2 cellular contexts compared by ENCODE assay signal in the genomic region with DNA sequence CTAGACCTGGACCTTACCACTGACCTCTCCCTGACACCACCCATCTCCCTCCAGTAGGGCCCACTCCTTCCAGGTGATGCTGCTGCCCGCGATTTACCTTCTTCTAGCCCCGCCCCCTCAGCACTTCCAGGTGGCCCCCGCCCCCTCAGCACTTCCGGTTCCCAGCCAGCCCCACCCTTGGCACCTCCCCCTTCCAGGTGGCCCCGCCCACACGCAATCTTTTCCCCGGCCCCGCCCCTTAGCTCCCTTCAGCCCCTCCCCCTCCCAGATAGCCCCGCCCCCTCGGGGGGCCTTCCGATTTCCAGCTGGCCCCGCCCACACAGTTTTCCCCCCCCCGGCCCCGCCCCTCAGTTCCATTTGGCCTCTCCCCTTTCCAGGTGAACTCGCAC.
TF ChIP-seq lines count a peak whose summit lies in the region.

No MANE protein-coding gene starts in this region.

TF ChIP-seq in A549, 52 proteins besides CTCF, POLR2A, EP300 and RAD21:
- no peak for TF ChIP-seq KDM5A (IDR thresholded peaks at IDR 0.05)
- TF ChIP-seq HEYL (CRISPR knock-in tag; IDR thresholded peaks at IDR 0.05), result no peak
- TF ChIP-seq, protein P1, sequence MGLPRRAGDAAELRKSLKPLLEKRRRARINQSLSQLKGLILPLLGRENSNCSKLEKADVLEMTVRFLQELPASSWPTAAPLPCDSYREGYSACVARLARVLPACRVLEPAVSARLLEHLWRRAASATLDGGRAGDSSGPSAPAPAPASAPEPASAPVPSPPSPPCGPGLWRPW (IDR thresholded peaks at IDR 0.05), result no peak
- TF ChIP-seq, protein P2, sequence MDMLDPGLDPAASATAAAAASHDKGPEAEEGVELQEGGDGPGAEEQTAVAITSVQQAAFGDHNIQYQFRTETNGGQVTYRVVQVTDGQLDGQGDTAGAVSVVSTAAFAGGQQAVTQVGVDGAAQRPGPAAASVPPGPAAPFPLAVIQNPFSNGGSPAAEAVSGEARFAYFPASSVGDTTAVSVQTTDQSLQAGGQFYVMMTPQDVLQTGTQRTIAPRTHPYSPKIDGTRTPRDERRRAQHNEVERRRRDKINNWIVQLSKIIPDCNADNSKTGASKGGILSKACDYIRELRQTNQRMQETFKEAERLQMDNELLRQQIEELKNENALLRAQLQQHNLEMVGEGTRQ (IDR thresholded peaks at IDR 0.05), result no peak
- no peak for TF ChIP-seq PHF8 (IDR thresholded peaks at IDR 0.05; ENCODE audit: borderline replicate concordance, low read depth)
- TF ChIP-seq, protein P3, sequence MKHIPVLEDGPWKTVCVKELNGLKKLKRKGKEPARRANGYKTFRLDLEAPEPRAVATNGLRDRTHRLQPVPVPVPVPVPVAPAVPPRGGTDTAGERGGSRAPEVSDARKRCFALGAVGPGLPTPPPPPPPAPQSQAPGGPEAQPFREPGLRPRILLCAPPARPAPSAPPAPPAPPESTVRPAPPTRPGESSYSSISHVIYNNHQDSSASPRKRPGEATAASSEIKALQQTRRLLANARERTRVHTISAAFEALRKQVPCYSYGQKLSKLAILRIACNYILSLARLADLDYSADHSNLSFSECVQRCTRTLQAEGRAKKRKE (CRISPR knock-in tag; IDR thresholded peaks at IDR 0.05; ENCODE audit: low read depth), result no peak
- TF ChIP-seq, protein P4, sequence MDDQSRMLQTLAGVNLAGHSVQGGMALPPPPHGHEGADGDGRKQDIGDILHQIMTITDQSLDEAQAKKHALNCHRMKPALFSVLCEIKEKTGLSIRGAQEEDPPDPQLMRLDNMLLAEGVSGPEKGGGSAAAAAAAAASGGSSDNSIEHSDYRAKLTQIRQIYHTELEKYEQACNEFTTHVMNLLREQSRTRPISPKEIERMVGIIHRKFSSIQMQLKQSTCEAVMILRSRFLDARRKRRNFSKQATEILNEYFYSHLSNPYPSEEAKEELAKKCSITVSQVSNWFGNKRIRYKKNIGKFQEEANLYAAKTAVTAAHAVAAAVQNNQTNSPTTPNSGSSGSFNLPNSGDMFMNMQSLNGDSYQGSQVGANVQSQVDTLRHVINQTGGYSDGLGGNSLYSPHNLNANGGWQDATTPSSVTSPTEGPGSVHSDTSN (IDR thresholded peaks at IDR 0.05), result no peak
- TF ChIP-seq, protein P5, sequence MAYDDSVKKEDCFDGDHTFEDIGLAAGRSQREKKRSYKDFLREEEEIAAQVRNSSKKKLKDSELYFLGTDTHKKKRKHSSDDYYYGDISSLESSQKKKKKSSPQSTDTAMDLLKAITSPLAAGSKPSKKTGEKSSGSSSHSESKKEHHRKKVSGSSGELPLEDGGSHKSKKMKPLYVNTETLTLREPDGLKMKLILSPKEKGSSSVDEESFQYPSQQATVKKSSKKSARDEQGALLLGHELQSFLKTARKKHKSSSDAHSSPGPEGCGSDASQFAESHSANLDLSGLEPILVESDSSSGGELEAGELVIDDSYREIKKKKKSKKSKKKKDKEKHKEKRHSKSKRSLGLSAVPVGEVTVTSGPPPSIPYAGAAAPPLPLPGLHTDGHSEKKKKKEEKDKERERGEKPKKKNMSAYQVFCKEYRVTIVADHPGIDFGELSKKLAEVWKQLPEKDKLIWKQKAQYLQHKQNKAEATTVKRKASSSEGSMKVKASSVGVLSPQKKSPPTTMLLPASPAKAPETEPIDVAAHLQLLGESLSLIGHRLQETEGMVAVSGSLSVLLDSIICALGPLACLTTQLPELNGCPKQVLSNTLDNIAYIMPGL (CRISPR knock-in tag; IDR thresholded peaks at IDR 0.05; ENCODE audit: borderline replicate concordance), result no peak
- no peak for TF ChIP-seq EHMT2 (IDR thresholded peaks at IDR 0.05; ENCODE audit: low read depth)
- TF ChIP-seq CBX8 (IDR thresholded peaks at IDR 0.05), result no peak
- TF ChIP-seq ZNF302 (CRISPR knock-in tag; IDR thresholded peaks at IDR 0.05), result no peak
- no peak for TF ChIP-seq CEBPB (IDR thresholded peaks at IDR 0.05)
- TF ChIP-seq POLR2AphosphoS2 (conservative IDR thresholded peaks at IDR 0.05; ENCODE audit: low read length), result no peak
- no peak for TF ChIP-seq BHLHE40 (IDR thresholded peaks at IDR 0.05; ENCODE audit: low read depth, low read length)
- TF ChIP-seq RFX5 (IDR thresholded peaks at IDR 0.05), result no peak
- no peak for TF ChIP-seq ZSCAN20 (CRISPR knock-in tag; IDR thresholded peaks at IDR 0.05)
- no peak for TF ChIP-seq NPAS2 (CRISPR knock-in tag; IDR thresholded peaks at IDR 0.05; ENCODE audit: borderline replicate concordance)

TF ChIP-seq in IMR-90, 13 proteins besides CTCF, POLR2A, EP300 and RAD21:
- TF ChIP-seq BHLHE40 (IDR thresholded peaks at IDR 0.05; ENCODE audit: low read depth, low read length), result no peak
- no peak for TF ChIP-seq FOS (IDR thresholded peaks at IDR 0.05; ENCODE audit: low read depth, low read length)
- TF ChIP-seq, protein P2 (IDR thresholded peaks at IDR 0.05; ENCODE audit: low read depth, low read length), result no peak
- TF ChIP-seq, protein P6, sequence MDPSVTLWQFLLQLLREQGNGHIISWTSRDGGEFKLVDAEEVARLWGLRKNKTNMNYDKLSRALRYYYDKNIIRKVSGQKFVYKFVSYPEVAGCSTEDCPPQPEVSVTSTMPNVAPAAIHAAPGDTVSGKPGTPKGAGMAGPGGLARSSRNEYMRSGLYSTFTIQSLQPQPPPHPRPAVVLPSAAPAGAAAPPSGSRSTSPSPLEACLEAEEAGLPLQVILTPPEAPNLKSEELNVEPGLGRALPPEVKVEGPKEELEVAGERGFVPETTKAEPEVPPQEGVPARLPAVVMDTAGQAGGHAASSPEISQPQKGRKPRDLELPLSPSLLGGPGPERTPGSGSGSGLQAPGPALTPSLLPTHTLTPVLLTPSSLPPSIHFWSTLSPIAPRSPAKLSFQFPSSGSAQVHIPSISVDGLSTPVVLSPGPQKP (IDR thresholded peaks at IDR 0.05; ENCODE audit: borderline replicate concordance, low read depth, low read length), result no peak
- no peak for TF ChIP-seq RFX5 (IDR thresholded peaks at IDR 0.05; ENCODE audit: low read depth, low read length)
- TF ChIP-seq MAFK (IDR thresholded peaks at IDR 0.05; ENCODE audit: low read depth, low read length), result no peak
- TF ChIP-seq RCOR1 (IDR thresholded peaks at IDR 0.05; ENCODE audit: insufficient replicate concordance, low read length), result no peak
- no peak for TF ChIP-seq SMC3 (IDR thresholded peaks at IDR 0.05; ENCODE audit: low read depth, low read length)
- TF ChIP-seq CEBPB (IDR thresholded peaks at IDR 0.05; ENCODE audit: low read depth, low read length), result no peak
- no peak for TF ChIP-seq MXI1 (IDR thresholded peaks at IDR 0.05; ENCODE audit: borderline replicate concordance, low read depth, low read length)
- no peak for TF ChIP-seq NFE2L2 (IDR thresholded peaks at IDR 0.05; ENCODE audit: low read depth, low read length)
- TF ChIP-seq CHD1 (IDR thresholded peaks at IDR 0.05; ENCODE audit: low read depth, low read length), result no peak
- TF ChIP-seq MAZ (IDR thresholded peaks at IDR 0.05; ENCODE audit: borderline replicate concordance, low read depth, low read length), result no peak
